24 cellular contexts compared by ENCODE assay signal in the genomic region with DNA sequence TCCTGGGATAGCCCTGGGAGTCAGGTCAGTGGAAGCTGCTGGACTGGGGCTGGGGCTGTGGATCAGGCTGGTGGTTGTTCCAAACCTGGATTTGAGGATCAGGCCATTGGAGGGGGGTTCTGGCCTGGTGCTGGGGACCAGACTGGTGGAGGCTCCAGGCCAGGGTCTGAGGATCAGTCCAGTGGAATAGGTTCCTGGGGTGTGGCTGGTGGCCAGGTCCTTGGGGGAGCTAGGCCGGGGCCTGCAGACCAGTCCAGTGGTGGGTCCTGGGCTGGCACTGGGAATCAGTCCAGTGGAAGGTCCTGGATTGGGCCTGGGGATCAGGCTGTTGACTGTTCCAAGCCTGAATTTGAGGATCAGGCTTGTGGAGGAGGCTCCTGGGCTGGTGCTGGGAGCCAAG.
"Had no signal": no experiment of that assay in that cellular context is flagged by ENCODE, and none has a peak within 500 bp of the region (broad histone marks: within the 10 kb centered on the region; RNA-seq: fewer than 3 reads in every experiment).

No MANE protein-coding gene starts in this region.

- DNase-seq: colonic mucosa; dermis blood vessel endothelial cell; dorsolateral prefrontal cortex; effector CD4-positive, alpha-beta T cell; effector CD8-positive, alpha-beta T cell; effector memory CD4-positive, alpha-beta T cell; effector memory CD8-positive, alpha-beta T cell; endodermal cell; erythroblast; esophagus squamous epithelium; foreskin fibroblast; foreskin keratinocyte; foreskin melanocyte; gastrocnemius medialis; glutamatergic neuron; head of caudate nucleus; heart left ventricle; heart right ventricle had no signal

- H3K4me3 Mint-ChIP-seq: dendritic cell treated with granulocyte-macrophage colony-stimulating factor and Interleukin-4, amounts not matched to agents 40 ng/mL and 50 ng/mL, for 4 days; effector memory CD8-positive, alpha-beta T cell; endodermal cell had no signal

- H3K36me3 ChIP-seq: colonic mucosa, esophagus squamous epithelium, gastrocnemius medialis, heart right ventricle had no signal

- H3K27ac Mint-ChIP-seq: dendritic cell treated with granulocyte-macrophage colony-stimulating factor and Interleukin-4, amounts not matched to agents 40 ng/mL and 50 ng/mL, for 4 days; effector memory CD8-positive, alpha-beta T cell; endodermal cell had no signal

- H3K27me3 Mint-ChIP-seq: dendritic cell treated with granulocyte-macrophage colony-stimulating factor and Interleukin-4, amounts not matched to agents 40 ng/mL and 50 ng/mL, for 4 days; effector memory CD8-positive, alpha-beta T cell had no signal

- H3K27ac ChIP-seq: colonic mucosa, coronary artery, dorsolateral prefrontal cortex, epithelial cell of prostate, esophagus muscularis mucosa, esophagus squamous epithelium, foreskin keratinocyte, gastrocnemius medialis, gastroesophageal sphincter, heart left ventricle, heart right ventricle had no signal

- H3K4me1 Mint-ChIP-seq: endodermal cell had no signal

- H3K4me1 ChIP-seq: colonic mucosa, esophagus squamous epithelium, foreskin keratinocyte, gastrocnemius medialis, heart left ventricle, heart right ventricle had no signal

- H3K9me3 Mint-ChIP-seq: dendritic cell treated with granulocyte-macrophage colony-stimulating factor and Interleukin-4, amounts not matched to agents 40 ng/mL and 50 ng/mL, for 4 days; effector memory CD8-positive, alpha-beta T cell had no signal

- H3K27me3 ChIP-seq: colonic mucosa, esophagus muscularis mucosa, esophagus squamous epithelium, foreskin keratinocyte, gastrocnemius medialis, gastroesophageal sphincter, heart left ventricle, heart right ventricle had no signal

- H3K4me3 ChIP-seq: colonic mucosa, coronary artery, dorsolateral prefrontal cortex, esophagus muscularis mucosa, esophagus squamous epithelium, gastrocnemius medialis, gastroesophageal sphincter, heart left ventricle, heart right ventricle had no signal

- ATAC-seq: effector memory CD8-positive, alpha-beta T cell; esophagus mucosa; foreskin keratinocyte; gastrocnemius medialis; gastroesophageal sphincter; heart left ventricle had no signal

- H3K9me3 ChIP-seq: colonic mucosa, esophagus muscularis mucosa, esophagus squamous epithelium, gastrocnemius medialis, gastroesophageal sphincter, heart left ventricle, heart right ventricle had no signal
